In genomic region chr14:78530078-78530477, GRCh38 we compare ENCODE assay signal across 10 cellular contexts.
DNase-seq lines count a peak whose midpoint lies in the region; ATAC-seq, FAIRE-seq and TF ChIP-seq lines count a peak whose summit lies in the region.
"Had no signal": no experiment of that assay in that cellular context is flagged by ENCODE, and none has a peak within 500 bp of the region (broad histone marks: within the 10 kb centered on the region; RNA-seq: fewer than 3 reads in every experiment).

No MANE protein-coding gene starts in this region.

- H3K9me3 ChIP-seq in A549: no peaks in the 10 kb centered on the region
- no peaks in the 10 kb centered on the region for H3K9me3 ChIP-seq in left ventricle myocardium inferior (replicated peaks)

- H3K36me3 ChIP-seq in H7 (replicated peaks; ENCODE audit: control insufficient read depth, insufficient read depth, low read length) (no peaks in the 10 kb centered on the region), left ventricle myocardium inferior (no peaks in the 10 kb centered on the region)

- 0 out of 6 replicates have a peak, but pooled peaks of 1 of the 2 experiments have one; percentile 30 for ATAC-seq in A549
- no peak for ATAC-seq in GM19452 (IDR thresholded peaks at IDR 0.05; ENCODE audit: unreplicated experiment)

- H3K4me1 ChIP-seq in A549 (no peaks in the 10 kb centered on the region), left ventricle myocardium inferior (no peaks in the 10 kb centered on the region)

- FAIRE-seq in A549 (lab: Jason Lieb, UNC): no peak
- FAIRE-seq: astrocyte had no signal

- no peak for TF ChIP-seq POLR2A in A549 (IDR thresholded peaks at IDR 0.05; ENCODE audit: low read length)

- no peak for TF ChIP-seq CTCF in A549 (IDR thresholded peaks at IDR 0.05)
- no peak for TF ChIP-seq CTCF in fibroblast of villous mesenchyme (IDR thresholded peaks at IDR 0.05; ENCODE audit: insufficient read depth, low read depth, low read length)
- no peak for TF ChIP-seq CTCF in left ventricle myocardium inferior (IDR thresholded peaks at IDR 0.05; ENCODE audit: borderline replicate concordance)

- no peak overlapping the region for H3K27ac ChIP-seq in A549
- H3K27ac ChIP-seq in left ventricle myocardium inferior (replicated peaks): no peak overlapping the region
- H3K27ac ChIP-seq: VCaP had no signal

- in situ Hi-C loops in SK-MEL-5 (cut with HindIII; ENCODE audit: low pct_unique_long_range_greater_than_20kb, low sequenced_read_pairs): no loop called here

- CTCF ChIA-PET in A549 (lab: Yijun Ruan, JAX): interaction anchor here (1.3 kb wide), 1 partner anchor 28 kb away, joined by 3 read pairs; no protein-coding TSS in a partner anchor

- no peaks in the 10 kb centered on the region; the same call in 1 of the 2 replicates for H3K27me3 ChIP-seq in H7 (ENCODE audit: control insufficient read depth, insufficient read depth, low read length)
- no peaks in the 10 kb centered on the region for H3K27me3 ChIP-seq in left ventricle myocardium inferior (ENCODE audit: low read depth)

- H3K4me2 ChIP-seq in A549: no peak overlapping the region

- intact Hi-C loops in left ventricle myocardium inferior (cut with micrococcal nuclease): no loop called here

- TF ChIP-seq RAD21 in A549 (conservative IDR thresholded peaks at IDR 0.05 in 1 of 2, IDR thresholded peaks at IDR 0.05 in 1 of 2): no peak

- POLR2A ChIA-PET in A549 (lab: Yijun Ruan, JAX): no interaction called here

- DNase-seq in A549 (ENCODE audit: low read depth in 1 of 2, low spot score in 1 of 2): peak in 1 of 2 experiments; percentile 11
- peak; percentile 33 for DNase-seq in H7
- peak; percentile 4 for DNase-seq in SK-MEL-5 (ENCODE audit: low read depth, low spot score)
- peak; percentile 3 for DNase-seq in fibroblast of villous mesenchyme (ENCODE audit: low read depth)
- DNase-seq in amniotic stem cell (lab: John Stamatoyannopoulos, UW): no peak
- no peak for DNase-seq in OCI-M2 (lab: John Stamatoyannopoulos, UW; ENCODE audit: unreplicated experiment)
- no peak for DNase-seq in left ventricle myocardium inferior

- WGBS in A549 (ENCODE audit: missing lambda C conversion rate): 0% methylated on average over 2 of the region's 2 CpGs

- H3K4me3 ChIP-seq in A549 (no peak overlapping the region), H7 (ENCODE audit: insufficient read depth, low read depth, low read length) (no peak overlapping the region), fibroblast of villous mesenchyme (ENCODE audit: low read depth, low read length) (no peak overlapping the region), left ventricle myocardium inferior (no peak overlapping the region)

- no peak for TF ChIP-seq EP300 in A549 (IDR thresholded peaks at IDR 0.05)

TF ChIP-seq in A549, 52 proteins besides CTCF, POLR2A, EP300 and RAD21:
- TF ChIP-seq FOXS1 (CRISPR knock-in tag; IDR thresholded peaks at IDR 0.05) (no peak), REST (IDR thresholded peaks at IDR 0.05) (peak; percentile 89)

Comparison
In these comparisons a context has a peak if more than half of its experiments do, and no peak if none do; other contexts are left out.
1. DNase-seq: peak in H7 (single experiment), SK-MEL-5 (single experiment) and fibroblast of villous mesenchyme (single experiment); none in amniotic stem cell (single experiment), OCI-M2 (single experiment) and left ventricle myocardium inferior (single experiment).